18 cellular contexts compared by ENCODE assay signal in genomic region chr4:2064276-2064991, GRCh38. TPM values are rescaled to one million over a fixed set of nuclear protein-coding genes. Genes with fewer than 3 reads are reported as not detected.
DNase-seq lines count a peak whose midpoint lies in the region; ATAC-seq and TF ChIP-seq lines count a peak whose summit lies in the region.
"Had no signal": no experiment of that assay in that cellular context is flagged by ENCODE, and none has a peak within 500 bp of the region (broad histone marks: within the 10 kb centered on the region; RNA-seq: fewer than 3 reads in every experiment).

No MANE protein-coding gene starts in this region.

- H3K4me3 ChIP-seq in colonic mucosa, result peak overlapping the region; percentile 19
- H3K4me3 ChIP-seq in lower lobe of right lung, result no peak overlapping the region
- H3K4me3 ChIP-seq: psoas muscle, testis had no signal

- DNase-seq in CD14-positive monocyte (ENCODE audit: low spot score) (peak; percentile 40), HT-29 (ENCODE audit: low spot score) (peak; percentile 32), colonic mucosa (peak; percentile 61), lower lobe of right lung (peak; percentile 44), NAMALWA (ENCODE audit: low spot score) (no peak), Ammon's horn (ENCODE audit: low spot score) (no peak)
- no peak for DNase-seq in activated T-helper 1 cell treated with anti-CD3 and anti-CD28 coated beads, Interleukin-12 subunit alpha, Interleukin-12 subunit beta, Interleukin-2, Interleukin-4 antibody, amounts not matched to agents 30 ng/mL and 10 ng/mL and 1 ng/mL, durations not matched to agents 14 hours and 24 hours and 36 hours (ENCODE audit: low spot score)
- DNase-seq: activated CD4-positive, alpha-beta T cell treated with anti-CD3 and anti-CD28 coated beads, Interleukin-2, amount 50 U/mL, for 48 hours; activated naive CD4-positive, alpha-beta T cell treated with anti-CD3 and anti-CD28 coated beads for 36 hours; activated T-cell treated with anti-CD3 and anti-CD28 coated beads, Interleukin-2, amount 50 U/mL, for 1 hour; NCI-H1930; nephron progenitor cell; stimulated activated CD8-positive, alpha-beta memory T cell treated with anti-CD3 and anti-CD28 coated beads, Interleukin-4, amount 100 ng/mL, for 48 hours; testis had no signal

- H3K27me3 ChIP-seq in colonic mucosa, result peaks cover 29% of the 10 kb centered on the region
- peaks cover 40% of the 10 kb centered on the region for H3K27me3 ChIP-seq in lower lobe of right lung (ENCODE audit: low read depth)
- H3K27me3 ChIP-seq: testis had no signal

- H3K9ac ChIP-seq in colonic mucosa (ENCODE audit: low read depth in 2 of 2, low read length in 2 of 2), result no peak overlapping the region

- TF ChIP-seq CTCF in CD14-positive monocyte (IDR thresholded peaks at IDR 0.05) (no peak), colonic mucosa (IDR thresholded peaks at IDR 0.05) (no peak), lower lobe of right lung (IDR thresholded peaks at IDR 0.05) (no peak)

- ATAC-seq in lower lobe of right lung, result no peak
- ATAC-seq: psoas muscle had no signal

- H3K9me3 ChIP-seq in colonic mucosa (no peaks in the 10 kb centered on the region), lower lobe of right lung (no peaks in the 10 kb centered on the region)
- H3K9me3 ChIP-seq: psoas muscle, testis had no signal

- no peaks in the 10 kb centered on the region for H3K4me1 Mint-ChIP-seq in CD14-positive monocyte
- no peaks in the 10 kb centered on the region for H3K4me1 Mint-ChIP-seq in activated T-helper 1 cell treated with anti-CD3 and anti-CD28 coated beads, Interleukin-12 subunit alpha, Interleukin-12 subunit beta, Interleukin-2, Interleukin-4 antibody, amounts not matched to agents 30 ng/mL and 10 ng/mL and 1 ng/mL, durations not matched to agents 14 hours and 24 hours and 36 hours (ENCODE audit: low read depth)
- H3K4me1 Mint-ChIP-seq: CD8-positive, alpha-beta memory T cell had no signal

- H3K36me3 Mint-ChIP-seq in CD14-positive monocyte, result no peaks in the 10 kb centered on the region
- H3K36me3 Mint-ChIP-seq in activated T-helper 1 cell treated with anti-CD3 and anti-CD28 coated beads, Interleukin-12 subunit alpha, Interleukin-12 subunit beta, Interleukin-2, Interleukin-4 antibody, amounts not matched to agents 30 ng/mL and 10 ng/mL and 1 ng/mL, durations not matched to agents 14 hours and 24 hours and 36 hours (ENCODE audit: low read depth), result no peaks in the 10 kb centered on the region
- H3K36me3 Mint-ChIP-seq: CD8-positive, alpha-beta memory T cell; IgD-negative memory B cell had no signal

- no peak overlapping the region for H3K27ac ChIP-seq in colonic mucosa
- no peak overlapping the region for H3K27ac ChIP-seq in lower lobe of right lung
- H3K27ac ChIP-seq: HL-60, psoas muscle, testis had no signal

- H3K4me1 ChIP-seq in colonic mucosa (peaks cover 3% of the 10 kb centered on the region), lower lobe of right lung (no peaks in the 10 kb centered on the region)

- H3K36me3 ChIP-seq in colonic mucosa (no peaks in the 10 kb centered on the region), lower lobe of right lung (no peaks in the 10 kb centered on the region)

- no peak overlapping the region for H3K4me3 Mint-ChIP-seq in CD14-positive monocyte
- no peak overlapping the region for H3K4me3 Mint-ChIP-seq in activated T-helper 1 cell treated with anti-CD3 and anti-CD28 coated beads, Interleukin-12 subunit alpha, Interleukin-12 subunit beta, Interleukin-2, Interleukin-4 antibody, amounts not matched to agents 30 ng/mL and 10 ng/mL and 1 ng/mL, durations not matched to agents 14 hours and 24 hours and 36 hours
- H3K4me3 Mint-ChIP-seq: activated naive CD4-positive, alpha-beta T cell treated with anti-CD3 and anti-CD28 coated beads for 36 hours; CD8-positive, alpha-beta memory T cell; IgD-negative memory B cell; nephron progenitor cell had no signal

- intact Hi-C loops in CD14-positive monocyte (cut with micrococcal nuclease), result no loop called here
- intact Hi-C loops in colonic mucosa (cut with DNase I), result no loop called here
- intact Hi-C loops in lower lobe of right lung (cut with DNase I), result no loop called here
- intact Hi-C loops in activated T-helper 1 cell treated with anti-CD3 and anti-CD28 coated beads, Interleukin-12 subunit alpha, Interleukin-12 subunit beta, Interleukin-2, Interleukin-4 antibody, amounts not matched to agents 30 ng/mL and 10 ng/mL and 1 ng/mL, durations not matched to agents 14 hours and 24 hours and 36 hours (cut with micrococcal nuclease), result no loop called here

- H3K9me3 Mint-ChIP-seq in CD14-positive monocyte, result peaks cover 0 to 4% (median 0%) of the 10 kb centered on the region in 7 donors
- no peaks in the 10 kb centered on the region for H3K9me3 Mint-ChIP-seq in activated T-helper 1 cell treated with anti-CD3 and anti-CD28 coated beads, Interleukin-12 subunit alpha, Interleukin-12 subunit beta, Interleukin-2, Interleukin-4 antibody, amounts not matched to agents 30 ng/mL and 10 ng/mL and 1 ng/mL, durations not matched to agents 14 hours and 24 hours and 36 hours
- H3K9me3 Mint-ChIP-seq: activated naive CD4-positive, alpha-beta T cell treated with anti-CD3 and anti-CD28 coated beads for 36 hours; CD8-positive, alpha-beta memory T cell; nephron progenitor cell had no signal

- peaks cover 6 to 29% (median 12%) of the 10 kb centered on the region in 3 donors for H3K27me3 Mint-ChIP-seq in CD14-positive monocyte (ENCODE audit: low read depth in 3 of 3)
- peaks cover 9% of the 10 kb centered on the region for H3K27me3 Mint-ChIP-seq in activated T-helper 1 cell treated with anti-CD3 and anti-CD28 coated beads, Interleukin-12 subunit alpha, Interleukin-12 subunit beta, Interleukin-2, Interleukin-4 antibody, amounts not matched to agents 30 ng/mL and 10 ng/mL and 1 ng/mL, durations not matched to agents 14 hours and 24 hours and 36 hours (ENCODE audit: insufficient read depth)
- H3K27me3 Mint-ChIP-seq: IgD-negative memory B cell had no signal

- H3K27ac Mint-ChIP-seq in CD14-positive monocyte, result no peak overlapping the region
- H3K27ac Mint-ChIP-seq in activated T-helper 1 cell treated with anti-CD3 and anti-CD28 coated beads, Interleukin-12 subunit alpha, Interleukin-12 subunit beta, Interleukin-2, Interleukin-4 antibody, amounts not matched to agents 30 ng/mL and 10 ng/mL and 1 ng/mL, durations not matched to agents 14 hours and 24 hours and 36 hours, result no peak overlapping the region
- H3K27ac Mint-ChIP-seq: activated naive CD4-positive, alpha-beta T cell treated with anti-CD3 and anti-CD28 coated beads for 36 hours; CD8-positive, alpha-beta memory T cell; IgD-negative memory B cell; nephron progenitor cell had no signal

RNA-seq across cellular contexts. Expression of gene NAT8L, which starts 5.3 kb away (rescaled TPM):
- polyA plus RNA-seq in CD14-positive monocyte, result not detected
- total RNA-seq in HT-29 (2014; rRNA removed; shearing (Covaris generic)), result 0.08 TPM in 1 of 2 replicates, not detected in the other
- total RNA-seq in colonic mucosa (under 1 TPM; 0.11 to 0.17 TPM), lower lobe of right lung (0.24 TPM)
- 7.4 and 8.0 TPM in 2 replicates for total RNA-seq in activated T-helper 1 cell treated with anti-CD3 and anti-CD28 coated beads, Interleukin-12 subunit alpha, Interleukin-12 subunit beta, Interleukin-2, Interleukin-4 antibody, amounts not matched to agents 30 ng/mL and 10 ng/mL and 1 ng/mL, durations not matched to agents 14 hours and 24 hours and 36 hours
- polyA plus RNA-seq: CD8-positive, alpha-beta memory T cell; IgD-negative memory B cell had no signal

RNA-seq across cellular contexts. Expression of gene NELFA, which starts 55.7 kb away (rescaled TPM):
- polyA plus RNA-seq in CD14-positive monocyte, result 10 to 100 TPM; 10.0 to 10.5 TPM
- 49.1 and 49.4 TPM in 2 replicates for total RNA-seq in HT-29 (2014; rRNA removed; shearing (Covaris generic))
- total RNA-seq in colonic mucosa (10 to 100 TPM; 25.7 to 41.5 TPM), lower lobe of right lung (22.6 TPM)
- 52.9 and 55.4 TPM in 2 replicates for total RNA-seq in activated T-helper 1 cell treated with anti-CD3 and anti-CD28 coated beads, Interleukin-12 subunit alpha, Interleukin-12 subunit beta, Interleukin-2, Interleukin-4 antibody, amounts not matched to agents 30 ng/mL and 10 ng/mL and 1 ng/mL, durations not matched to agents 14 hours and 24 hours and 36 hours

Comparison
In these comparisons a context has a peak if more than half of its experiments do, and no peak if none do; other contexts are left out.
1. DNase-seq: peak in CD14-positive monocyte (single experiment), HT-29 (single experiment), colonic mucosa (single experiment) and lower lobe of right lung (single experiment); none in NAMALWA (single experiment), Ammon's horn (single experiment) and activated T-helper 1 cell treated with anti-CD3 and anti-CD28 coated beads, Interleukin-12 subunit alpha, Interleukin-12 subunit beta, Interleukin-2, Interleukin-4 antibody, amounts not matched to agents 30 ng/mL and 10 ng/mL and 1 ng/mL, durations not matched to agents 14 hours and 24 hours and 36 hours (single experiment).